In genomic region chr1:245677446-245678240, GRCh38 we compare ENCODE assay signal across 18 cellular contexts.
"Had no signal": no experiment of that assay in that cellular context is flagged by ENCODE, and none has a peak within 500 bp of the region (broad histone marks: within the 10 kb centered on the region; RNA-seq: fewer than 3 reads in every experiment).

No MANE protein-coding gene starts in this region.

- H3K27ac Mint-ChIP-seq: activated CD8-positive, alpha-beta memory T cell treated with anti-CD3 and anti-CD28 coated beads, Interleukin-2, amount 10 ng/mL, durations not matched to agents 7 days and 5 days; activated naive CD8-positive, alpha-beta T cell treated with anti-CD3 and anti-CD28 coated beads for 36 hours; activated T-cell treated with anti-CD3 and anti-CD28 coated beads, Interleukin-2, amount 50 U/mL, for 24 hours; immature natural killer cell; natural killer cell; stimulated activated naive CD8-positive, alpha-beta T cell treated with anti-CD3 and anti-CD28 coated beads, Interleukin-15, Interleukin-2, amounts not matched to agents 100 ng/mL and 50 ng/mL, for 24 hours; T-helper 2 cell treated with Interferon-gamma antibody and Interleukin-4, amounts not matched to agents 5 μg/mL and 100 μg/mL, for 36 hours had no signal

- H3K9me3 ChIP-seq: colonic mucosa, testis had no signal

- H3K4me1 ChIP-seq: colonic mucosa, testis had no signal

- H3K4me1 Mint-ChIP-seq: activated CD8-positive, alpha-beta memory T cell treated with anti-CD3 and anti-CD28 coated beads, Interleukin-2, amount 10 ng/mL, durations not matched to agents 7 days and 5 days; activated naive CD8-positive, alpha-beta T cell treated with anti-CD3 and anti-CD28 coated beads for 36 hours; immature natural killer cell; natural killer cell had no signal

- H3K27ac ChIP-seq: colonic mucosa, testis had no signal

- DNase-seq: activated CD4-positive, alpha-beta T cell treated with anti-CD3 and anti-CD28 coated beads, Interleukin-2, amount 50 U/mL, for 4 hours; activated CD4-positive, CD25-positive, alpha-beta regulatory T cell treated with anti-CD3 and anti-CD28 coated beads, Interleukin-2, amount 50 U/mL, for 72 hours; activated CD8-positive, alpha-beta memory T cell treated with anti-CD3 and anti-CD28 coated beads, Interleukin-2, amount 10 ng/mL, durations not matched to agents 7 days and 5 days; activated gamma-delta T cell treated with Interleukin-2 at 50 U/mL for 16 hours; activated naive CD8-positive, alpha-beta T cell treated with anti-CD3 and anti-CD28 coated beads for 36 hours; activated T-cell treated with anti-CD3 and anti-CD28 coated beads, Interleukin-2, amount 50 U/mL, for 24 hours; anterior cingulate cortex; colonic mucosa; effector CD4-positive, alpha-beta T cell; immature natural killer cell; left colon; natural killer cell; stimulated activated CD4-positive, alpha-beta T cell treated with anti-CD3 and anti-CD28 coated beads, Interleukin-15, amount 100 ng/mL, for 24 hours; stimulated activated CD4-positive, alpha-beta T cell treated with anti-CD3 and anti-CD28 coated beads, Interleukin-4, amount 100 ng/mL, for 24 hours; testis had no signal

- H3K36me3 ChIP-seq: colonic mucosa had no signal

- H3K9me3 Mint-ChIP-seq: activated naive CD8-positive, alpha-beta T cell treated with anti-CD3 and anti-CD28 coated beads for 36 hours; immature natural killer cell; natural killer cell; stimulated activated naive CD8-positive, alpha-beta T cell treated with anti-CD3 and anti-CD28 coated beads, Interleukin-15, Interleukin-2, amounts not matched to agents 100 ng/mL and 50 ng/mL, for 24 hours; T-helper 2 cell treated with Interferon-gamma antibody and Interleukin-4, amounts not matched to agents 5 μg/mL and 100 μg/mL, for 36 hours had no signal

- H3K4me3 Mint-ChIP-seq: activated CD8-positive, alpha-beta memory T cell treated with anti-CD3 and anti-CD28 coated beads, Interleukin-2, amount 10 ng/mL, durations not matched to agents 7 days and 5 days; activated naive CD8-positive, alpha-beta T cell treated with anti-CD3 and anti-CD28 coated beads for 36 hours; activated T-cell treated with anti-CD3 and anti-CD28 coated beads, Interleukin-2, amount 50 U/mL, for 24 hours; immature natural killer cell; natural killer cell; stimulated activated naive CD8-positive, alpha-beta T cell treated with anti-CD3 and anti-CD28 coated beads, Interleukin-15, Interleukin-2, amounts not matched to agents 100 ng/mL and 50 ng/mL, for 24 hours; T-helper 2 cell treated with Interferon-gamma antibody and Interleukin-4, amounts not matched to agents 5 μg/mL and 100 μg/mL, for 36 hours had no signal

- H3K27me3 ChIP-seq: colonic mucosa, testis had no signal

- H3K36me3 Mint-ChIP-seq: activated CD8-positive, alpha-beta memory T cell treated with anti-CD3 and anti-CD28 coated beads, Interleukin-2, amount 10 ng/mL, durations not matched to agents 7 days and 5 days; activated naive CD8-positive, alpha-beta T cell treated with anti-CD3 and anti-CD28 coated beads for 36 hours; immature natural killer cell; natural killer cell had no signal

- H3K27me3 Mint-ChIP-seq: activated CD8-positive, alpha-beta memory T cell treated with anti-CD3 and anti-CD28 coated beads, Interleukin-2, amount 10 ng/mL, durations not matched to agents 7 days and 5 days; activated naive CD8-positive, alpha-beta T cell treated with anti-CD3 and anti-CD28 coated beads for 36 hours; activated T-cell treated with anti-CD3 and anti-CD28 coated beads, Interleukin-2, amount 50 U/mL, for 24 hours had no signal

- H3K4me3 ChIP-seq: colonic mucosa, lung, testis had no signal

- ATAC-seq: activated CD8-positive, alpha-beta memory T cell treated with anti-CD3 and anti-CD28 coated beads, Interleukin-2, amount 10 ng/mL, durations not matched to agents 7 days and 5 days; left colon; natural killer cell had no signal
